ENCODE assay signal across 9 cellular contexts in the genomic region with DNA sequence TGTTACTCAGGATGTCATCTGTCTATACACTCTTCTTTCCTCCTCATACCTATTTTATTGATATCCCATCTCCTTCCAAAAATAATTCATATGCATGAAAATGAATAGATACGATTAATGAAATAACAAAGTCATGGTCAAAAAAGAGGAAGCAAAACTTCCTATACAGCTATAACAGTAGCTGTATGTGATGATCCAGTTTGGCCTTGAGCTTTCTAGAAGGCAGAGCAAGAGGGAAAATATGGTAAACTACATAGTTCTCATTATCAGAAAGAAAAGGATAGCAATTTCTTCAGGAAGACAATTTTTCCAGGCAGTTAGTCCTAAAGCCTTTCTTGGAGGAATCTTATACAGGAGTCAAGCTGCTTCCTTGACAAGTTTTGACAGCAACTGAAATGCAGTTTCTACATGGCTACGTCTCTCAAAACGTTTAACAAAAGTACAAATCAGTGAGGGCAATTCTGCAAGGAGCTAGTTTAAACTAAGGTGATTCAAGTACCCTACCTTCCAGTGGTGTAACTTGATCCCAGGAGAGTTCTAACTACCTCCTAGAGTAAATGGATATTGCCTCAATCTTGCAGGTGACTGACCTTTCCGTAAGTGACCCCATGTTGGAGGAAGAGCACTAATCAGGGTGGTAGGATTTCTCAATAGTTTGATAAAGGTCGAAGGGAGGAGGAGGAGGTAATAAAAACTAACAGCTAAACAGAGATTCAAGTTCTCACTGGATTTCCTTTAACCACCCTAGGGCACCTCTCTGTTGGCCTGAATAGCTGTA. TPM values are rescaled to one million over a fixed set of nuclear protein-coding genes. Genes with fewer than 3 reads are reported as not detected.
DNase-seq lines count a peak whose midpoint lies in the region; TF ChIP-seq lines count a peak whose summit lies in the region.
"Had no signal": no experiment of that assay in that cellular context is flagged by ENCODE, and none has a peak within 500 bp of the region (broad histone marks: within the 10 kb centered on the region; RNA-seq: fewer than 3 reads in every experiment).

No MANE protein-coding gene starts in this region.

- H3K27ac ChIP-seq in endodermal cell (ENCODE audit: low read depth, low read length) (no peak overlapping the region), rectal smooth muscle tissue (ENCODE audit: low read depth, low read length) (no peak overlapping the region)

- 49 to 62% methylated on average over 4 of the region's 5 CpGs for WGBS in endodermal cell (ENCODE audit: insufficient coverage in 1 of 2, insufficient read length in 1 of 2), 2 experiments

- H3K9ac ChIP-seq in endodermal cell (ENCODE audit: extremely low read depth, low read length, poor library complexity, severe bottlenecking) = peak overlapping the region; percentile 90
- H3K9ac ChIP-seq in rectal smooth muscle tissue (ENCODE audit: low read length) = no peak overlapping the region

- peak overlapping the region; percentile 89 for H3K4me3 Mint-ChIP-seq in endodermal cell

- H3K36me3 ChIP-seq in endodermal cell (ENCODE audit: control insufficient read depth, insufficient read depth, low read length) (peaks cover 23% of the 10 kb centered on the region), rectal smooth muscle tissue (ENCODE audit: control insufficient read depth, insufficient read depth, low read length) (no peaks in the 10 kb centered on the region)

- CTCF ChIA-PET in GM10248 (lab: Yijun Ruan, JAX) = interaction anchor here (1.5 to 2.7 kb wide), 5 partner anchors 14 to 51 kb away, joined by 4 to 9 read pairs (median 7); partner anchors contain the start of genes ALDOC and RSKR

- H3K27me3 Mint-ChIP-seq in endodermal cell (ENCODE audit: insufficient read depth) = no peaks in the 10 kb centered on the region

- POLR2A ChIA-PET in GM10248 (lab: Yijun Ruan, JAX) = interaction anchor here (0.6 to 0.9 kb wide), 4 partner anchors 8 to 113 kb away, joined by 3 to 4 read pairs (median 3); partner anchors contain the start of gene PIGS

- H3K4me1 ChIP-seq in endodermal cell (ENCODE audit: control insufficient read depth, insufficient read depth, low read length) = no peaks in the 10 kb centered on the region
- H3K4me1 ChIP-seq in rectal smooth muscle tissue (ENCODE audit: control insufficient read depth, insufficient read depth, low read length) = no peaks in the 10 kb centered on the region

- H3K4me3 ChIP-seq in endodermal cell (ENCODE audit: low read length) = peak overlapping the region; percentile 93
- peak overlapping the region; percentile 75 for H3K4me3 ChIP-seq in rectal smooth muscle tissue (ENCODE audit: low read length)

- peaks cover 14% of the 10 kb centered on the region for H3K4me1 Mint-ChIP-seq in endodermal cell

- H3K27me3 ChIP-seq in endodermal cell (ENCODE audit: control insufficient read depth, insufficient read depth, low read length, poor library complexity, severe bottlenecking) (no peaks in the 10 kb centered on the region), rectal smooth muscle tissue (ENCODE audit: control insufficient read depth, insufficient read depth, low read length) (no peaks in the 10 kb centered on the region)

- peak overlapping the region; percentile 99 for H3K27ac Mint-ChIP-seq in endodermal cell

- no peaks in the 10 kb centered on the region for H3K9me3 Mint-ChIP-seq in endodermal cell

- no peaks in the 10 kb centered on the region for H3K9me3 ChIP-seq in endodermal cell (ENCODE audit: control insufficient read depth, low read length)

- peaks cover 20% of the 10 kb centered on the region for H3K36me3 Mint-ChIP-seq in endodermal cell (ENCODE audit: low read depth)

- TF ChIP-seq CTCF in endodermal cell (conservative IDR thresholded peaks at IDR 0.05) (no peak), GM10248 (IDR thresholded peaks at IDR 0.05; ENCODE audit: control extremely low read depth, extremely low read depth, low read depth, missing control alignments) (no peak)

- peak; percentile 23 for DNase-seq in DMS53 (lab: John Stamatoyannopoulos, UW)
- DNase-seq in DMS53 treated with DMSO at 0.1 percent for 48 hours (lab: John Stamatoyannopoulos, UW; ENCODE audit: unreplicated experiment) = no peak
- DNase-seq in NOMO-1 treated with dmso at 0.1 percent for 144 hours (lab: John Stamatoyannopoulos, UW; ENCODE audit: unreplicated experiment) = peak; percentile 9
- DNase-seq in endodermal cell = no peak
- no peak for DNase-seq in GM10248 (ENCODE audit: extremely low spot score)
- DNase-seq in NCI-H82 treated with DMSO at 0.1 percent for 48 hours (lab: John Stamatoyannopoulos, UW; ENCODE audit: unreplicated experiment) = no peak
- no peak for DNase-seq in Ammon's horn (ENCODE audit: low spot score)
- DNase-seq: anterior cingulate cortex had no signal

RNA-seq across cellular contexts. Expression of gene SPAG5, which starts 1.0 kb away (rescaled TPM):
- total RNA-seq in endodermal cell = 100 to 1,000 TPM in 1 of 2 donors, 10 to 100 TPM in 1; 84.8 to 132 TPM
- polyA plus RNA-seq in endodermal cell (2013, experiment 1 of 2) = 103 TPM
- polyA plus RNA-seq in endodermal cell (2013, experiment 2 of 2) = 113 TPM

RNA-seq across cellular contexts. Expression of gene RSKR, which starts 16.2 kb away (rescaled TPM):
- 10 to 100 TPM; 25.5 to 27.6 TPM for total RNA-seq in endodermal cell
- 21.8 TPM for polyA plus RNA-seq in endodermal cell (2013, experiment 1 of 2)
- 21.9 TPM for polyA plus RNA-seq in endodermal cell (2013, experiment 2 of 2)

RNA-seq across cellular contexts. Expression of gene ALDOC, which starts 21.1 kb away (rescaled TPM):
- total RNA-seq in endodermal cell = 10 to 100 TPM; 12.3 to 14.1 TPM
- 46.7 TPM for polyA plus RNA-seq in endodermal cell (2013, experiment 1 of 2)
- 37.3 TPM for polyA plus RNA-seq in endodermal cell (2013, experiment 2 of 2)

RNA-seq across cellular contexts. Expression of gene PIGS, which starts 26.5 kb away (rescaled TPM):
- 10 to 100 TPM; 34.9 to 43.0 TPM for total RNA-seq in endodermal cell
- 69.2 TPM for polyA plus RNA-seq in endodermal cell (2013, experiment 1 of 2)
- polyA plus RNA-seq in endodermal cell (2013, experiment 2 of 2) = 59.0 TPM

RNA-seq across cellular contexts. Expression of gene UNC119, which starts 45.4 kb away (rescaled TPM):
- 10 to 100 TPM; 46.7 to 59.0 TPM for total RNA-seq in endodermal cell
- 64.3 TPM for polyA plus RNA-seq in endodermal cell (2013, experiment 1 of 2)
- polyA plus RNA-seq in endodermal cell (2013, experiment 2 of 2) = 59.8 TPM

Comparison
In these comparisons a context has a peak if more than half of its experiments do, and no peak if none do; other contexts are left out.
1. DNase-seq: peak in DMS53 (single experiment) and NOMO-1 treated with dmso at 0.1 percent for 144 hours (single experiment); none in DMS53 treated with DMSO at 0.1 percent for 48 hours (single experiment), endodermal cell (single experiment), GM10248 (single experiment), NCI-H82 treated with DMSO at 0.1 percent for 48 hours (single experiment) and Ammon's horn (single experiment).